34 cellular contexts compared by ENCODE assay signal in genomic region chr11:79484872-79485271, GRCh38. TPM values are rescaled to one million over a fixed set of nuclear protein-coding genes. Genes with fewer than 3 reads are reported as not detected.
"Had no signal": no experiment of that assay in that cellular context is flagged by ENCODE, and none has a peak within 500 bp of the region (broad histone marks: within the 10 kb centered on the region; RNA-seq: fewer than 3 reads in every experiment).

No MANE protein-coding gene starts in this region.

- H3K4me2 ChIP-seq: PC-9 had no signal

- H2AFZ ChIP-seq: PC-9 had no signal

- H3K27ac ChIP-seq: PC-9, RWPE1, SJCRH30, SK-N-MC had no signal

- H3K4me3 Mint-ChIP-seq: T-cell had no signal

- H3K4me1 ChIP-seq: SJCRH30 had no signal

- DNase-seq: Kasumi-1, MG63, MV-4-11, NCI-H1092, NCI-H1105, NCI-H1417 treated with DMSO at 0.1 percent for 48 hours, NCI-H1436 treated with DMSO at 0.1 percent for 48 hours, NCI-H187, NCI-H1930, NCI-H2029 treated with DMSO at 0.1 percent for 48 hours, NCI-H2081 treated with DMSO at 0.1 percent for 48 hours, NCI-H2107, NCI-H2171, NCI-H2227 treated with DMSO at 0.1 percent for 48 hours, NCI-H345, NCI-H446, NCI-H510A treated with DMSO at 0.1 percent for 48 hours, NCI-H524 treated with DMSO at 0.1 percent for 48 hours, NCI-H526 treated with DMSO at 0.1 percent for 48 hours, NCI-H748 treated with DMSO at 0.1 percent for 48 hours, NCI-H82, PC-9, SHP77, SIG-M5, SJCRH30, T-cell had no signal

- FAIRE-seq: RCC 7860 had no signal

- H3K27me3 ChIP-seq: MG63, SJCRH30 had no signal

- ATAC-seq: Panc1, Right ventricle myocardium inferior, T-cell had no signal

- H3K4me3 ChIP-seq: MG63, PC-9, SJCRH30, SK-N-MC had no signal

- H3K36me3 Mint-ChIP-seq: T-cell had no signal

- H3K4me1 Mint-ChIP-seq: T-cell had no signal

- H3K27ac Mint-ChIP-seq: T-cell had no signal

- H3K36me3 ChIP-seq: MG63, SJCRH30 had no signal

- H3K27me3 Mint-ChIP-seq: T-cell had no signal

- H3K9me3 ChIP-seq: MG63, SJCRH30 had no signal

RNA-seq across cellular contexts. Expression of gene TENM4, which starts 44.0 kb away (rescaled TPM):
- total RNA-seq: NCI-H460; OCI-LY7; PC-9; T-helper 1 cell treated with Interleukin-12 subunit alpha and Interleukin-12 subunit beta and Interleukin-4 antibody, amounts not matched to agents 30 ng/mL and 1 ng/mL, for 36 hours had no signal
